In the genomic region with DNA sequence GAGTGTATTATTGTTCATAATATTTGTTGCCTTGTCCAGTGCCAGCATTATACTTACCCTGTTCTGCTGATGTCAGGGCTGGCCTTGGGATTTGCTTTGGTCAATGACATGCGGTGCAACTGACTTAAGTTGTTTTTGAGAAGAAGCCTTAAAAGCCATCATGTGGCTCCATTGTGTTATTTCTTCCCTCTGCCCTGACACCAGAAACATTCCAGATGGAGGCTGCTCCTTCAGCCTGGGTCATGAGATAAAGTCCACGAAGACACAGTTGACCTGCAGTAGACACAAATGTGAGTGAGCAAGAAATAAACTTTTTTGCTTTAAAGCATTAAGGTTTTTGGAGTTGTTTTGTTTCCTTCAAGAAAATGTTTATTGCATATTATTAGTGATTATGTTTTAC, we compare ENCODE assay signal across 17 cellular contexts. TPM values are rescaled to one million over a fixed set of nuclear protein-coding genes. Genes with fewer than 3 reads are reported as not detected.
DNase-seq lines count a peak whose midpoint lies in the region; ATAC-seq, FAIRE-seq and TF ChIP-seq lines count a peak whose summit lies in the region.
"Had no signal": no experiment of that assay in that cellular context is flagged by ENCODE, and none has a peak within 500 bp of the region (broad histone marks: within the 10 kb centered on the region; RNA-seq: fewer than 3 reads in every experiment).

No MANE protein-coding gene starts in this region.

- H2BK120ac ChIP-seq in mesenchymal stem cell (ENCODE audit: low read depth, low read length) = no peak overlapping the region

- no peak for TF ChIP-seq CTCF in MCF 10A (IDR thresholded peaks at IDR 0.05; ENCODE audit: unreplicated experiment)
- TF ChIP-seq CTCF in breast epithelium (IDR thresholded peaks at IDR 0.05) = no peak
- no peak for TF ChIP-seq CTCF in K562 (IDR thresholded peaks at IDR 0.05 in 2 of 3, conservative IDR thresholded peaks at IDR 0.05 in 1 of 3; ENCODE audit: insufficient read depth in 2 of 3, low read depth in 1 of 3, low read length in 3 of 3)

- no peaks in the 10 kb centered on the region for H3K36me3 ChIP-seq in breast epithelium
- H3K36me3 ChIP-seq in K562 (ENCODE audit: control insufficient read depth, insufficient read depth, low read length) = no peaks in the 10 kb centered on the region
- H3K36me3 ChIP-seq in mesenchymal stem cell (ENCODE audit: control insufficient read depth in 1 of 2, insufficient read depth in 2 of 2, low read depth in 1 of 2, low read length in 2 of 2) = no peaks in the 10 kb centered on the region
- H3K36me3 ChIP-seq: BLaER1, HAP-1 had no signal

- peak overlapping the region; percentile 11 to 54 for H3K18ac ChIP-seq in mesenchymal stem cell (ENCODE audit: low read depth in 1 of 2, low read length in 2 of 2)

- H3K79me2 ChIP-seq in K562 (ENCODE audit: control insufficient read depth, insufficient read depth, low read length) = no peaks in the 10 kb centered on the region

- no peak overlapping the region for H3K4me3 ChIP-seq in breast epithelium
- no peak overlapping the region for H3K4me3 ChIP-seq in K562
- no peak overlapping the region for H3K4me3 ChIP-seq in mesenchymal stem cell (ENCODE audit: insufficient read depth in 1 of 2, low read depth in 1 of 2, low read length in 2 of 2)
- H3K4me3 ChIP-seq: BLaER1, GM12878, HAP-1 had no signal

- peaks cover 47% of the 10 kb centered on the region for H3K4me1 Mint-ChIP-seq in MCF 10A (ENCODE audit: insufficient read depth, unreplicated experiment)
- peaks cover 13% of the 10 kb centered on the region for H3K4me1 Mint-ChIP-seq in T-helper 17 cell

- H4K8ac ChIP-seq in mesenchymal stem cell (ENCODE audit: low read length) = no peak overlapping the region

- no peaks in the 10 kb centered on the region for H3K9me1 ChIP-seq in K562 (ENCODE audit: control insufficient read depth, insufficient read depth, low read length)

- H4K91ac ChIP-seq in mesenchymal stem cell (ENCODE audit: low read length) = no peak overlapping the region

- H3K27me3 Mint-ChIP-seq in MCF 10A (ENCODE audit: insufficient read depth, unreplicated experiment) (no peaks in the 10 kb centered on the region), T-helper 17 cell (peaks cover 43% of the 10 kb centered on the region)

- no peaks in the 10 kb centered on the region for H3K9me3 Mint-ChIP-seq in MCF 10A (ENCODE audit: unreplicated experiment)
- H3K9me3 Mint-ChIP-seq: CD4-positive, alpha-beta memory T cell had no signal

- H3K36me3 Mint-ChIP-seq in MCF 10A (ENCODE audit: insufficient read depth, unreplicated experiment) (no peaks in the 10 kb centered on the region), T-helper 17 cell (ENCODE audit: low read depth) (peaks cover 9% of the 10 kb centered on the region)
- H3K36me3 Mint-ChIP-seq: CD14-positive monocyte; CD4-positive, alpha-beta memory T cell had no signal

- in situ Hi-C loops in K562 (cut with MboI) = no loop called here

- H3K14ac ChIP-seq in mesenchymal stem cell (ENCODE audit: low read length in 2 of 2) = no peak overlapping the region

- H2BK5ac ChIP-seq in mesenchymal stem cell (ENCODE audit: low read depth, low read length, poor library complexity, severe bottlenecking) = no peak overlapping the region

- no peak overlapping the region for H3K4ac ChIP-seq in mesenchymal stem cell (ENCODE audit: low read depth in 1 of 2, low read length in 2 of 2)

- H3K9ac ChIP-seq in K562 (ENCODE audit: insufficient read depth in 1 of 2, low read depth in 2 of 2, low read length in 2 of 2) = no peak overlapping the region
- H3K9ac ChIP-seq in mesenchymal stem cell (ENCODE audit: low read length) = no peak overlapping the region
- H3K9ac ChIP-seq: BLaER1 had no signal

- POLR2A ChIA-PET in MCF 10A (lab: Yijun Ruan, JAX) (interaction anchor here (0.7 to 11.4 kb wide), 7 partner anchors 8 to 158 kb away, joined by 3 to 305 read pairs (median 43); a partner anchor contains a TSS), K562 (lab: Yijun Ruan, JAX) (interaction anchor here (0.6 to 1.6 kb wide), 3 partner anchors 9 to 25 kb away, joined by 3 to 5 read pairs (median 4); no protein-coding TSS in a partner anchor)

- no peak for DNase-seq in MCF 10A (ENCODE audit: unreplicated experiment)
- DNase-seq in breast epithelium (ENCODE audit: low spot score in 2 of 2) = no peak
- DNase-seq in K562 (ENCODE audit: extremely low read depth in 1 of 4, low spot score in 3 of 4) = peak in 1 of 4 experiments; percentile 50
- no peak for DNase-seq in mesenchymal stem cell
- DNase-seq in T-helper 17 cell = no peak
- DNase-seq in hippocampal formation (lab: John Stamatoyannopoulos, UW) = no peak
- DNase-seq in NCI-H146 treated with DMSO at 0.1 percent for 48 hours (lab: John Stamatoyannopoulos, UW; ENCODE audit: unreplicated experiment) = no peak
- DNase-seq: CD4-positive, alpha-beta memory T cell; DMS 273 treated with DMSO at 0.1 percent for 48 hours; DMS53; DND-41; EL had no signal

- ATAC-seq in K562 = no peak
- ATAC-seq in T-helper 17 cell = no peak
- ATAC-seq: GM12878 had no signal

- TF ChIP-seq POLR2A in breast epithelium (IDR thresholded peaks at IDR 0.05) (no peak), K562 (conservative IDR thresholded peaks at IDR 0.05) (no peak)

- CTCF ChIA-PET in MCF 10A (lab: Yijun Ruan, JAX) = interaction anchor here (0.6 to 2.0 kb wide), 5 partner anchors 9 to 726 kb away, joined by 3 to 12 read pairs (median 6); a partner anchor contains a TSS
- CTCF ChIA-PET in K562 (lab: Yijun Ruan, JAX; ENCODE audit: low intra/inter-chr PET ratio) = no interaction called here

- intact Hi-C loops in MCF 10A (cut with micrococcal nuclease) (no loop called here), breast epithelium (cut with DNase I; ENCODE audit: low total_unique reads) (no loop called here), K562 (cut with micrococcal nuclease) (no loop called here)

- H4K20me1 ChIP-seq in K562 (replicated peaks; ENCODE audit: control insufficient read depth, insufficient read depth, low read length) = no peaks in the 10 kb centered on the region
- H4K20me1 ChIP-seq: BLaER1 had no signal

- H2AFZ ChIP-seq in K562 (ENCODE audit: low read depth, low read length) (peak overlapping the region; percentile 63), mesenchymal stem cell (ENCODE audit: low read depth, low read length) (no peak overlapping the region)

- no peak for TF ChIP-seq RAD21 in K562 (CRISPR knock-in tag; conservative IDR thresholded peaks at IDR 0.05 in 1 of 2, IDR thresholded peaks at IDR 0.05 in 1 of 2)

- H3K27me3 ChIP-seq in breast epithelium (no peaks in the 10 kb centered on the region), K562 (ENCODE audit: control insufficient read depth in 2 of 2, insufficient read depth in 2 of 2, low read length in 2 of 2) (no peaks in the 10 kb centered on the region), mesenchymal stem cell (ENCODE audit: control insufficient read depth in 1 of 2, insufficient read depth in 1 of 2, low read length in 2 of 2) (peaks cover 0 to 3% of the 10 kb centered on the region in 2 experiments)
- H3K27me3 ChIP-seq: BLaER1 had no signal

- H3K9me3 ChIP-seq in breast epithelium = no peaks in the 10 kb centered on the region
- peaks cover 5% of the 10 kb centered on the region; the same call in 1 of the 2 replicates for H3K9me3 ChIP-seq in K562 (replicated peaks; ENCODE audit: control insufficient read depth, insufficient read depth, low read depth, low read length)
- no peaks in the 10 kb centered on the region for H3K9me3 ChIP-seq in mesenchymal stem cell (ENCODE audit: control insufficient read depth, low read length)
- H3K9me3 ChIP-seq in T-helper 17 cell (ENCODE audit: control insufficient read depth, low read length, poor library complexity, severe bottlenecking) = no peaks in the 10 kb centered on the region
- H3K9me3 ChIP-seq: HAP-1 had no signal

- peak overlapping the region in 1 of 2 experiments; percentile 83 for H2BK12ac ChIP-seq in mesenchymal stem cell (ENCODE audit: low read length in 2 of 2)

- BruUV-seq in MCF 10A (replicated peaks; lab: Mats Ljungman, UMichigan) (no TSS peak), K562 (replicated peaks; lab: Mats Ljungman, UMichigan) (no TSS peak)

- no peaks in the 10 kb centered on the region for H3K79me1 ChIP-seq in mesenchymal stem cell (replicated peaks; ENCODE audit: low read length, poor library complexity, severe bottlenecking)

- H3K27ac ChIP-seq in breast epithelium = no peak overlapping the region
- peak overlapping the region; percentile 47; the same call in 1 of the 3 replicates for H3K27ac ChIP-seq in K562 (ENCODE audit: extremely low read depth, low read depth, low read length)
- no peak overlapping the region for H3K27ac ChIP-seq in mesenchymal stem cell (ENCODE audit: low read length, poor library complexity, severe bottlenecking)
- H3K27ac ChIP-seq: 22Rv1, BLaER1 had no signal

- H2BK15ac ChIP-seq in mesenchymal stem cell (ENCODE audit: low read depth, poor library complexity, severe bottlenecking) = no peak overlapping the region

- H3K4me1 ChIP-seq in breast epithelium = no peaks in the 10 kb centered on the region
- peaks cover 22 to 64% of the 10 kb centered on the region in 2 experiments for H3K4me1 ChIP-seq in K562 (replicated peaks in 1 of 2; ENCODE audit: control insufficient read depth in 2 of 2, insufficient read depth in 2 of 2, low read length in 2 of 2)
- peaks cover 9% of the 10 kb centered on the region for H3K4me1 ChIP-seq in mesenchymal stem cell (ENCODE audit: control insufficient read depth, insufficient read depth, low read depth, low read length)
- H3K4me1 ChIP-seq: BLaER1, HAP-1 had no signal

- no peak for TF ChIP-seq EP300 in K562 (IDR thresholded peaks at IDR 0.05; ENCODE audit: low read length)

- H3K27ac Mint-ChIP-seq in MCF 10A (ENCODE audit: low read depth, unreplicated experiment) (peak overlapping the region; percentile 11), T-helper 17 cell (no peak overlapping the region)
- H3K27ac Mint-ChIP-seq: CD14-positive monocyte had no signal

- WGBS in K562 (ENCODE audit: insufficient coverage, low coverage, missing lambda C conversion rate) = 11% methylated on average over 2 of the region's 2 CpGs
- WGBS in mesenchymal stem cell = 75% methylated on average over 2 of the region's 2 CpGs

- no peak overlapping the region for H2AK5ac ChIP-seq in mesenchymal stem cell (ENCODE audit: low read length, severe bottlenecking)

- H3K4me3 Mint-ChIP-seq in MCF 10A (ENCODE audit: unreplicated experiment) = no peak overlapping the region
- no peak overlapping the region for H3K4me3 Mint-ChIP-seq in T-helper 17 cell
- H3K4me3 Mint-ChIP-seq: CD14-positive monocyte; CD4-positive, alpha-beta memory T cell had no signal

- H3K4me2 ChIP-seq in K562 (ENCODE audit: insufficient read depth, low read length) = no peak overlapping the region
- no peak overlapping the region for H3K4me2 ChIP-seq in mesenchymal stem cell (ENCODE audit: low read length, poor library complexity, severe bottlenecking)
- H3K4me2 ChIP-seq: BLaER1 had no signal

- H3K23ac ChIP-seq in mesenchymal stem cell (ENCODE audit: low read length in 2 of 2) = no peak overlapping the region

- FAIRE-seq in K562 (lab: Jason Lieb, UNC) = no peak
- FAIRE-seq: GM12878 had no signal

RNA-seq across cellular contexts. Expression of a gene that starts 7.5 kb away (rescaled TPM):
- total RNA-seq in MCF 10A (2022) (17.9 and 20.2 TPM in 2 replicates), breast epithelium (10 to 100 TPM; 19.0 to 37.3 (median 26.2) TPM), K562 (2014; rRNA removed) (11.8 and 13.7 TPM in 2 replicates), K562 (2014; rRNA removed; fragmentation: Illumina TruSeq; extraction: Trizol) (16.6 and 16.9 TPM in 2 replicates), K562 (2015; rRNA removed; fragmentation: Illumina TruSeq; extraction: Trizol) (14.6 and 16.2 TPM in 2 replicates), K562 (2021) (10.8 and 11.3 TPM in 2 replicates), T-helper 17 cell (10 to 100 TPM in 1 of 2 donors, 1 to 10 TPM in 1; 7.6 to 10.6 TPM)
- total RNA-seq in K562 (2011; cell fraction: chromatin; rRNA removed; ENCODE audit: low replicate concordance) = 1.1 and 2.9 TPM in 2 replicates
- 1.2 and 1.3 TPM in 2 replicates for total RNA-seq in K562 (2011; cell fraction: nucleolus; rRNA removed)
- total RNA-seq in K562 (2011; cell fraction: nucleoplasm; rRNA removed) = 2.2 and 4.0 TPM in 2 replicates
- polyA plus RNA-seq in K562 (2011; rRNA removed) (4.7 and 5.1 TPM in 2 replicates), K562 (2014; fragmentation: Illumina TruSeq; extraction: Trizol) (12.6 and 13.7 TPM in 2 replicates), K562 (2014; fragmentation: Nextera tagmentation; extraction: Ambion mirVana) (1 to 10 TPM; 1.4 to 1.9 TPM), K562 (2014; rRNA removed) (7.6 and 8.9 TPM in 2 replicates)
- 2.4 and 2.8 TPM in 2 replicates for polyA plus RNA-seq in K562 (2011; cell fraction: cytosol; rRNA removed)
- polyA plus RNA-seq in K562 (2011; cell fraction: nucleus; rRNA removed) = 0.98 and 1.3 TPM in 2 replicates
- polyA plus RNA-seq in K562 (2012) = 15.3 and 21.7 TPM in 2 replicates
- 3.1 and 4.7 TPM in 2 replicates for polyA minus RNA-seq in K562 (2011; rRNA and poly(A)+ RNA removed)
- 3.5 and 6.0 TPM in 2 replicates for polyA minus RNA-seq in K562 (2011; cell fraction: cytosol; rRNA and poly(A)+ RNA removed)
- 1.3 and 2.2 TPM in 2 replicates for polyA minus RNA-seq in K562 (2011; cell fraction: nucleus; rRNA and poly(A)+ RNA removed)
- 11.7 TPM for polyA plus RNA-seq in mesenchymal stem cell (2013, experiment 1 of 2)
- 11.6 TPM for polyA plus RNA-seq in mesenchymal stem cell (2013, experiment 2 of 2)

RNA-seq across cellular contexts. Expression of a gene that starts 37.3 kb away (rescaled TPM):
- total RNA-seq in MCF 10A (2022) (28.8 and 32.5 TPM in 2 replicates), breast epithelium (10 to 100 TPM; 17.3 to 48.3 (median 39.7) TPM), K562 (2014; rRNA removed) (38.2 and 40.5 TPM in 2 replicates), K562 (2014; rRNA removed; fragmentation: Illumina TruSeq; extraction: Trizol) (60.8 and 68.2 TPM in 2 replicates), K562 (2015; rRNA removed; fragmentation: Illumina TruSeq; extraction: Trizol) (47.2 and 53.0 TPM in 2 replicates), K562 (2021) (38.8 and 41.3 TPM in 2 replicates), T-helper 17 cell (10 to 100 TPM; 17.8 to 20.1 TPM)
- total RNA-seq in K562 (2011; cell fraction: chromatin; rRNA removed; ENCODE audit: low replicate concordance) = 88.5 and 187 TPM in 2 replicates
- 41.2 and 47.4 TPM in 2 replicates for total RNA-seq in K562 (2011; cell fraction: nucleolus; rRNA removed)
- total RNA-seq in K562 (2011; cell fraction: nucleoplasm; rRNA removed) = 59.8 and 74.4 TPM in 2 replicates
- polyA plus RNA-seq in K562 (2011; rRNA removed) (68.1 and 88.0 TPM in 2 replicates), K562 (2014; fragmentation: Illumina TruSeq; extraction: Trizol) (34.8 and 46.8 TPM in 2 replicates), K562 (2014; fragmentation: Nextera tagmentation; extraction: Ambion mirVana) (10 to 100 TPM; 72.4 to 76.3 TPM), K562 (2014; rRNA removed) (59.6 and 59.8 TPM in 2 replicates)
- 8.9 and 26.0 TPM in 2 replicates for polyA plus RNA-seq in K562 (2011; cell fraction: cytosol; rRNA removed)
- 136 and 190 TPM in 2 replicates for polyA plus RNA-seq in K562 (2011; cell fraction: nucleus; rRNA removed)
- 23.3 and 23.7 TPM in 2 replicates for polyA plus RNA-seq in K562 (2012)
- 99.9 and 108 TPM in 2 replicates for polyA minus RNA-seq in K562 (2011; rRNA and poly(A)+ RNA removed)
- polyA minus RNA-seq in K562 (2011; cell fraction: cytosol; rRNA and poly(A)+ RNA removed) = 23.4 and 24.7 TPM in 2 replicates
- 117 and 147 TPM in 2 replicates for polyA minus RNA-seq in K562 (2011; cell fraction: nucleus; rRNA and poly(A)+ RNA removed)
- 9.7 TPM for polyA plus RNA-seq in mesenchymal stem cell (2013, experiment 1 of 2)
- 9.9 TPM for polyA plus RNA-seq in mesenchymal stem cell (2013, experiment 2 of 2)
